Comparison of ENCODE assay signal across 25 cellular contexts in genomic region chr13:75303295-75303694, GRCh38.
"Had no signal": no experiment of that assay in that cellular context is flagged by ENCODE, and none has a peak within 500 bp of the region (broad histone marks: within the 10 kb centered on the region; RNA-seq: fewer than 3 reads in every experiment).

No MANE protein-coding gene starts in this region.

- H3K27me3 ChIP-seq: esophagus squamous epithelium, neutrophil, pancreas, testis, tibial artery had no signal

- H3K9me3 ChIP-seq: esophagus squamous epithelium, mucosa of descending colon, neutrophil, pancreas, testis, tibial artery had no signal

- H3K9me3 Mint-ChIP-seq: effector memory CD8-positive, alpha-beta T cell; mesothelial cell of epicardium; natural killer cell treated with Interleukin-12 subunit alpha and Interleukin-12 subunit beta and Interleukin-15 and Interleukin-18, amount 100 ng/mL, for 72 hours; neural crest cell; type B pancreatic cell had no signal

- H3K36me3 ChIP-seq: neutrophil had no signal

- H3K27me3 Mint-ChIP-seq: effector memory CD8-positive, alpha-beta T cell; naive B cell; natural killer cell treated with Interleukin-12 subunit alpha and Interleukin-12 subunit beta and Interleukin-15 and Interleukin-18, amount 100 ng/mL, for 72 hours; stimulated activated memory B cell treated with anti-CD40 and anti-IgM and Interleukin-4, amounts not matched to agents 10 μg/mL and 1 μg/mL and 100 μg/mL, for 72 hours; type B pancreatic cell had no signal

- H3K27ac ChIP-seq: esophagus squamous epithelium, neutrophil, pancreas, tibial artery had no signal

- FAIRE-seq: endometrium, keratinocyte, pancreas had no signal

- H3K4me3 Mint-ChIP-seq: effector memory CD8-positive, alpha-beta T cell; mesothelial cell of epicardium; naive B cell; natural killer cell treated with Interleukin-12 subunit alpha and Interleukin-12 subunit beta and Interleukin-15 and Interleukin-18, amount 100 ng/mL, for 72 hours; neural crest cell; stimulated activated memory B cell treated with anti-CD40 and anti-IgM and Interleukin-4, amounts not matched to agents 10 μg/mL and 1 μg/mL and 100 μg/mL, for 72 hours; type B pancreatic cell had no signal

- ATAC-seq: effector memory CD8-positive, alpha-beta T cell; left colon; mucosa of descending colon; natural killer cell treated with Interleukin-12 subunit alpha and Interleukin-12 subunit beta and Interleukin-15 and Interleukin-18, amount 100 ng/mL, for 72 hours; sciatic nerve; stimulated activated memory B cell treated with anti-CD40 and anti-IgM and Interleukin-4, amounts not matched to agents 10 μg/mL and 1 μg/mL and 100 μg/mL, for 72 hours; stimulated activated naive CD8-positive, alpha-beta T cell treated with anti-CD3 and anti-CD28 coated beads, Interleukin-15, Interleukin-2, amounts not matched to agents 100 U/mL and 50 U/mL, for 24 hours had no signal

- H3K4me3 ChIP-seq: esophagus squamous epithelium, mucosa of descending colon, pancreas, testis, tibial artery had no signal

- H3K27ac Mint-ChIP-seq: effector memory CD8-positive, alpha-beta T cell; mesothelial cell of epicardium; naive B cell; natural killer cell treated with Interleukin-12 subunit alpha and Interleukin-12 subunit beta and Interleukin-15 and Interleukin-18, amount 100 ng/mL, for 72 hours; stimulated activated memory B cell treated with anti-CD40 and anti-IgM and Interleukin-4, amounts not matched to agents 10 μg/mL and 1 μg/mL and 100 μg/mL, for 72 hours; type B pancreatic cell had no signal

- H3K4me1 ChIP-seq: esophagus squamous epithelium had no signal

- H3K36me3 Mint-ChIP-seq: natural killer cell treated with Interleukin-12 subunit alpha and Interleukin-12 subunit beta and Interleukin-15 and Interleukin-18, amount 100 ng/mL, for 72 hours had no signal

- DNase-seq: cerebellar nuclear complex; cortex of kidney; effector memory CD8-positive, alpha-beta T cell; erythroblast; esophagus squamous epithelium; foreskin melanocyte; left colon; mesenchymal stem cell; mucosa of descending colon; naive B cell; pancreas; stimulated activated CD4-positive, alpha-beta T cell treated with anti-CD3 and anti-CD28 coated beads, Interleukin-4, amount 100 ng/mL, for 4 hours; stimulated activated naive CD8-positive, alpha-beta T cell treated with anti-CD3 and anti-CD28 coated beads, Interleukin-15, Interleukin-2, amounts not matched to agents 100 U/mL and 50 U/mL, for 24 hours; substantia nigra; testis; tibial artery had no signal
